15 cellular contexts compared by ENCODE assay signal in genomic region chr11:128705124-128705920, GRCh38. TPM values are rescaled to one million over a fixed set of nuclear protein-coding genes. Genes with fewer than 3 reads are reported as not detected.
DNase-seq lines count a peak whose midpoint lies in the region; ATAC-seq, FAIRE-seq and TF ChIP-seq lines count a peak whose summit lies in the region.
"Had no signal": no experiment of that assay in that cellular context is flagged by ENCODE, and none has a peak within 500 bp of the region (broad histone marks: within the 10 kb centered on the region; RNA-seq: fewer than 3 reads in every experiment).

No MANE protein-coding gene starts in this region.

- WGBS in pancreas, 2 donors, result 77 to 79% methylated on average over 8 of the region's 8 CpGs

- intact Hi-C loops in pancreas (cut with DNase I), result no loop called here

- no peaks in the 10 kb centered on the region for H3K9me3 Mint-ChIP-seq in effector memory CD8-positive, alpha-beta T cell

- no peaks in the 10 kb centered on the region for H3K9me2 ChIP-seq in MM.1S (replicated peaks; ENCODE audit: insufficient read depth, low read length)

- H3K36me3 Mint-ChIP-seq in effector memory CD8-positive, alpha-beta T cell (ENCODE audit: insufficient read depth), result peaks cover 50% of the 10 kb centered on the region

- no peak overlapping the region for H3K4me2 ChIP-seq in MM.1S (ENCODE audit: low read depth, low read length)
- H3K4me2 ChIP-seq: smooth muscle cell had no signal

- no peak overlapping the region for H3K4me3 ChIP-seq in MM.1S (ENCODE audit: low read length)
- H3K4me3 ChIP-seq in neutrophil (ENCODE audit: low read depth in 1 of 2, low read length in 1 of 2), result peak overlapping the region in 1 of 2 experiments; percentile 5
- no peak overlapping the region for H3K4me3 ChIP-seq in BE2C (ENCODE audit: low read depth, low read length)
- no peak overlapping the region for H3K4me3 ChIP-seq in pancreas
- H3K4me3 ChIP-seq: smooth muscle cell, thyroid gland had no signal

- H3K4me1 Mint-ChIP-seq in effector memory CD8-positive, alpha-beta T cell (ENCODE audit: low read depth in 2 of 2), result peaks cover 74 to 92% of the 10 kb centered on the region in 2 donors

- peaks cover 20% of the 10 kb centered on the region; the same call in 1 of the 2 replicates for H4K20me1 ChIP-seq in MM.1S (ENCODE audit: insufficient read depth, low read length)

- no peaks in the 10 kb centered on the region for H3K27me3 Mint-ChIP-seq in effector memory CD8-positive, alpha-beta T cell

- ATAC-seq in effector memory CD8-positive, alpha-beta T cell (replicated peaks), result no peak
- no peak for ATAC-seq in pancreas

- no peaks in the 10 kb centered on the region for H3K27me3 ChIP-seq in MM.1S (replicated peaks; ENCODE audit: insufficient read depth, low read length)
- H3K27me3 ChIP-seq in neutrophil, result no peaks in the 10 kb centered on the region
- H3K27me3 ChIP-seq in BE2C, result peaks cover 4% of the 10 kb centered on the region; the same call in 1 of the 2 replicates
- no peaks in the 10 kb centered on the region for H3K27me3 ChIP-seq in pancreas
- H3K27me3 ChIP-seq: thyroid gland had no signal

- H2AFZ ChIP-seq in MM.1S (ENCODE audit: low read length), result no peak overlapping the region

- H3K79me2 ChIP-seq in MM.1S (ENCODE audit: low read length), result peaks cover 100% of the 10 kb centered on the region

- no peaks in the 10 kb centered on the region for H3F3A ChIP-seq in MM.1S (ENCODE audit: insufficient read depth, low read length)

- H3K9me3 ChIP-seq in MM.1S (replicated peaks; ENCODE audit: insufficient read depth, low read length) (no peaks in the 10 kb centered on the region), neutrophil (no peaks in the 10 kb centered on the region), BE2C (no peaks in the 10 kb centered on the region), pancreas (no peaks in the 10 kb centered on the region)
- H3K9me3 ChIP-seq: thyroid gland had no signal

- peak; percentile 60 for DNase-seq in COLO829 (ENCODE audit: low spot score)
- DNase-seq in MM.1S, result no peak
- DNase-seq in effector memory CD8-positive, alpha-beta T cell, result no peak
- no peak for DNase-seq in NCI-H226
- no peak for DNase-seq in BE2C
- DNase-seq in pancreas, result no peak
- DNase-seq in stimulated activated CD4-positive, alpha-beta T cell treated with anti-CD3 and anti-CD28 coated beads, Interleukin-12 subunit alpha, Interleukin-12 subunit beta, amount 100 ng/mL, for 4 hours, result no peak
- DNase-seq: aorta, DMS 273 treated with DMSO at 0.1 percent for 48 hours, NCI-H1694, NCI-H69, RPMI8226, thyroid gland had no signal

- H3K27ac ChIP-seq in MM.1S (ENCODE audit: low read length), result peak overlapping the region; percentile 4; the same call in 1 of the 2 replicates
- peak overlapping the region; percentile 99 for H3K27ac ChIP-seq in neutrophil
- no peak overlapping the region for H3K27ac ChIP-seq in pancreas

- TF ChIP-seq CTCF in MM.1S (IDR thresholded peaks at IDR 0.05; ENCODE audit: low read length), result no peak
- TF ChIP-seq CTCF in neutrophil (IDR thresholded peaks at IDR 0.05), result no peak
- no peak for TF ChIP-seq CTCF in BE2C (IDR thresholded peaks at IDR 0.05; ENCODE audit: low read depth, low read length)
- TF ChIP-seq CTCF in pancreas (IDR thresholded peaks at IDR 0.05), result no peak

- peak overlapping the region; percentile 66 to 73 for H3K4me3 Mint-ChIP-seq in effector memory CD8-positive, alpha-beta T cell

- no peak for FAIRE-seq in pancreas (lab: Jason Lieb, UNC)

- H3K9ac ChIP-seq in MM.1S (ENCODE audit: low read length), result no peak overlapping the region

- peak overlapping the region; percentile 59 to 79 for H3K27ac Mint-ChIP-seq in effector memory CD8-positive, alpha-beta T cell

- H3K36me3 ChIP-seq in MM.1S (replicated peaks; ENCODE audit: insufficient read depth, low read length) (peaks cover 4% of the 10 kb centered on the region; the same call in 1 of the 2 replicates), neutrophil (peaks cover 13% of the 10 kb centered on the region), BE2C (no peaks in the 10 kb centered on the region), pancreas (no peaks in the 10 kb centered on the region)
- H3K36me3 ChIP-seq: thyroid gland had no signal

- H3K4me1 ChIP-seq in MM.1S (ENCODE audit: low read length), result peaks cover 31% of the 10 kb centered on the region
- peaks cover 88 to 95% of the 10 kb centered on the region in 2 experiments for H3K4me1 ChIP-seq in neutrophil (ENCODE audit: control insufficient read depth in 1 of 2, insufficient read depth in 1 of 2, low read depth in 1 of 2, low read length in 1 of 2)
- H3K4me1 ChIP-seq in BE2C, result no peaks in the 10 kb centered on the region
- no peaks in the 10 kb centered on the region for H3K4me1 ChIP-seq in pancreas

RNA-seq across cellular contexts. Expression of gene FLI1, which starts 11.4 kb away (rescaled TPM):
- polyA plus RNA-seq in BE2C (2012; ENCODE audit: insufficient read depth, insufficient read length, low read depth), result 2.7 TPM
- total RNA-seq in pancreas, result 1 to 10 TPM; 1.3 to 9.3 (median 2.9) TPM
- polyA plus RNA-seq in pancreas, result 1 to 10 TPM; 1.8 to 3.5 TPM

Comparison
In these comparisons a context has a peak if more than half of its experiments do, and no peak if none do; other contexts are left out.
1. H3K27ac ChIP-seq: peak in MM.1S (single experiment) and neutrophil (single experiment); none in pancreas (0 of 4).